In genomic region chr13:44549461-44549860, GRCh38 we compare ENCODE assay signal across 24 cellular contexts.
"Had no signal": no experiment of that assay in that cellular context is flagged by ENCODE, and none has a peak within 500 bp of the region (broad histone marks: within the 10 kb centered on the region; RNA-seq: fewer than 3 reads in every experiment).

No MANE protein-coding gene starts in this region.

- ATAC-seq: activated T-cell treated with anti-CD3 and anti-CD28 coated beads, Interleukin-2, amount 50 U/mL, for 4 hours; T-cell had no signal

- DNase-seq: activated CD4-positive, alpha-beta memory T cell treated with anti-CD3 and anti-CD28 coated beads for 36 hours; activated CD4-positive, alpha-beta T cell treated with anti-CD3 and anti-CD28 coated beads, Interleukin-2, amount 10 ng/mL, durations not matched to agents 7 days and 5 days; activated CD4-positive, CD25-positive, alpha-beta regulatory T cell; activated CD8-positive, alpha-beta memory T cell treated with anti-CD3 and anti-CD28 coated beads for 24 hours; activated effector memory CD4-positive, alpha-beta T cell treated with anti-CD3 and anti-CD28 coated beads, Interleukin-2, amount 50 U/mL, for 16 hours; activated naive CD4-positive, alpha-beta T cell treated with Interleukin-2 at 50 U/mL for 16 hours; activated T-cell treated with anti-CD3 and anti-CD28 coated beads, Interleukin-2, amount 50 U/mL, for 4 hours; amygdala; KG1; NCI-H1092; NCI-H1417 treated with DMSO at 0.1 percent for 48 hours; NCI-H1694; NCI-H2029; NCI-H2107; NCI-H2171 treated with DMSO at 0.1 percent for 48 hours; NCI-H345; NCI-H510A; NCI-H526 treated with DMSO at 0.1 percent for 48 hours; NCI-H82; SIG-M5; T-cell; T-helper 2 cell; T1000 had no signal

- H3K4me1 Mint-ChIP-seq: activated CD4-positive, alpha-beta T cell treated with anti-CD3 and anti-CD28 coated beads, Interleukin-2, amount 10 ng/mL, durations not matched to agents 7 days and 5 days had no signal

- H3K27me3 Mint-ChIP-seq: activated CD4-positive, alpha-beta memory T cell treated with anti-CD3 and anti-CD28 coated beads for 36 hours; activated CD4-positive, alpha-beta T cell treated with anti-CD3 and anti-CD28 coated beads, Interleukin-2, amount 10 ng/mL, durations not matched to agents 7 days and 5 days; activated naive CD8-positive, alpha-beta T cell; T-cell had no signal

- H3K4me3 Mint-ChIP-seq: activated CD4-positive, alpha-beta memory T cell treated with anti-CD3 and anti-CD28 coated beads for 36 hours; activated CD4-positive, alpha-beta T cell treated with anti-CD3 and anti-CD28 coated beads, Interleukin-2, amount 10 ng/mL, durations not matched to agents 7 days and 5 days; activated naive CD8-positive, alpha-beta T cell; activated T-cell treated with anti-CD3 and anti-CD28 coated beads, Interleukin-2, amount 50 U/mL, for 4 hours; T-cell had no signal

- H3K27ac Mint-ChIP-seq: activated CD4-positive, alpha-beta memory T cell treated with anti-CD3 and anti-CD28 coated beads for 36 hours; activated CD4-positive, alpha-beta T cell treated with anti-CD3 and anti-CD28 coated beads, Interleukin-2, amount 10 ng/mL, durations not matched to agents 7 days and 5 days; activated naive CD8-positive, alpha-beta T cell; T-cell had no signal

- H3K9me3 Mint-ChIP-seq: activated CD4-positive, alpha-beta memory T cell treated with anti-CD3 and anti-CD28 coated beads for 36 hours; activated CD4-positive, alpha-beta T cell treated with anti-CD3 and anti-CD28 coated beads, Interleukin-2, amount 10 ng/mL, durations not matched to agents 7 days and 5 days; activated T-cell treated with anti-CD3 and anti-CD28 coated beads, Interleukin-2, amount 50 U/mL, for 4 hours; T-cell had no signal
